ENCODE assay signal across 13 cellular contexts in genomic region chr7:82105463-82105862, GRCh38.
DNase-seq lines count a peak whose midpoint lies in the region; ATAC-seq and TF ChIP-seq lines count a peak whose summit lies in the region.
"Had no signal": no experiment of that assay in that cellular context is flagged by ENCODE, and none has a peak within 500 bp of the region (broad histone marks: within the 10 kb centered on the region; RNA-seq: fewer than 3 reads in every experiment).

No MANE protein-coding gene starts in this region.

- H3K36me3 ChIP-seq in SJSA1 (no peaks in the 10 kb centered on the region), Karpas-422 (ENCODE audit: insufficient read depth, low read length) (no peaks in the 10 kb centered on the region)
- H3K36me3 ChIP-seq: left ventricle myocardium inferior, right atrium auricular region had no signal

- no peaks in the 10 kb centered on the region for H3K27me3 ChIP-seq in SJSA1 (replicated peaks)
- no peaks in the 10 kb centered on the region for H3K27me3 ChIP-seq in Karpas-422 (ENCODE audit: low read length)
- H3K27me3 ChIP-seq: right atrium auricular region had no signal

- no peaks in the 10 kb centered on the region for H4K20me1 ChIP-seq in Karpas-422 (ENCODE audit: insufficient read depth, low read depth, low read length)

- no peak overlapping the region for H3K4me3 ChIP-seq in AG10803 (ENCODE audit: low read length)
- H3K4me3 ChIP-seq in SJSA1: no peak overlapping the region
- H3K4me3 ChIP-seq in foreskin fibroblast (ENCODE audit: low read depth in 1 of 2, low read length in 2 of 2): no peak overlapping the region
- H3K4me3 ChIP-seq in Karpas-422 (ENCODE audit: low read length): no peak overlapping the region
- H3K4me3 ChIP-seq: left ventricle myocardium inferior, right atrium auricular region had no signal

- ATAC-seq in HG03442 (IDR thresholded peaks at IDR 0.05; ENCODE audit: unreplicated experiment): peak; percentile 52

- no peak overlapping the region for H3K9ac ChIP-seq in Karpas-422 (ENCODE audit: low read length)

- DNase-seq in AG10803 (ENCODE audit: low read depth) (peak; percentile 27), SJSA1 (ENCODE audit: low read depth in 1 of 2, low spot score in 2 of 2) (peak in 1 of 2 experiments; percentile 44), foreskin fibroblast (peak; percentile 70 to 86), Karpas-422 (no peak), NCI-H1930 (lab: John Stamatoyannopoulos, UW) (no peak)
- no peak for DNase-seq in activated CD4-positive, alpha-beta T cell treated with anti-CD3 and anti-CD28 coated beads for 1 hour
- DNase-seq in activated CD4-positive, alpha-beta T cell treated with anti-CD3 and anti-CD28 coated beads for 4 hours: no peak
- DNase-seq: activated effector memory CD4-positive, alpha-beta T cell treated with anti-CD3 and anti-CD28 coated beads, Interleukin-2, amount 50 U/mL, for 16 hours; CD8-positive, alpha-beta memory T cell; left ventricle myocardium inferior; NCI-H82 had no signal

- H2AFZ ChIP-seq in Karpas-422 (ENCODE audit: low read length): no peak overlapping the region

- H3K79me2 ChIP-seq in Karpas-422 (ENCODE audit: low read length): no peaks in the 10 kb centered on the region

- peak overlapping the region; percentile 61 for H3K27ac ChIP-seq in SJSA1
- no peak overlapping the region for H3K27ac ChIP-seq in Karpas-422 (ENCODE audit: low read length)
- H3K27ac ChIP-seq: left ventricle myocardium inferior, right atrium auricular region had no signal

- peaks cover 13% of the 10 kb centered on the region for H3K4me1 ChIP-seq in SJSA1 (replicated peaks)
- H3K4me1 ChIP-seq in Karpas-422 (ENCODE audit: low read length): no peaks in the 10 kb centered on the region
- H3K4me1 ChIP-seq: right atrium auricular region had no signal

- no peaks in the 10 kb centered on the region for H3K9me2 ChIP-seq in Karpas-422 (replicated peaks; ENCODE audit: insufficient read depth, low read length)

- TF ChIP-seq CTCF in AG10803 (conservative IDR thresholded peaks at IDR 0.05; ENCODE audit: low read length) (no peak), foreskin fibroblast (IDR thresholded peaks at IDR 0.05; ENCODE audit: low read depth, low read length) (no peak)

- no peak overlapping the region for H3K4me2 ChIP-seq in Karpas-422 (ENCODE audit: low read depth, low read length, poor library complexity, severe bottlenecking)

- H3K9me3 ChIP-seq in SJSA1 (replicated peaks): no peaks in the 10 kb centered on the region
- H3K9me3 ChIP-seq in Karpas-422 (ENCODE audit: low read length): peaks cover 12% of the 10 kb centered on the region; the same call in 1 of the 2 replicates
- H3K9me3 ChIP-seq: left ventricle myocardium inferior, right atrium auricular region had no signal

Comparison
In these comparisons a context has a peak if more than half of its experiments do, and no peak if none do; other contexts are left out.
1. DNase-seq: peak in AG10803 (single experiment) and foreskin fibroblast (2 of 2); none in activated CD4-positive, alpha-beta T cell treated with anti-CD3 and anti-CD28 coated beads for 1 hour (single experiment), Karpas-422 (single experiment), activated CD4-positive, alpha-beta T cell treated with anti-CD3 and anti-CD28 coated beads for 4 hours (0 of 2) and NCI-H1930 (0 of 2).